17 cellular contexts compared by ENCODE assay signal in genomic region chr13:40385858-40386180, GRCh38.
DNase-seq lines count a peak whose midpoint lies in the region; ATAC-seq and TF ChIP-seq lines count a peak whose summit lies in the region.
"Had no signal": no experiment of that assay in that cellular context is flagged by ENCODE, and none has a peak within 500 bp of the region (broad histone marks: within the 10 kb centered on the region; RNA-seq: fewer than 3 reads in every experiment).

No MANE protein-coding gene starts in this region.

- no peaks in the 10 kb centered on the region for H4K20me1 ChIP-seq in smooth muscle cell (ENCODE audit: low read depth)
- H4K20me1 ChIP-seq: BLaER1 treated with 17β-estradiol and CSF1 and Interleukin-3, amounts not matched to agents 10 nM and 100 nM had no signal

- H3K36me3 Mint-ChIP-seq in activated CD4-positive, alpha-beta T cell treated with anti-CD3 and anti-CD28 coated beads, Interleukin-2, amount 10 ng/mL, durations not matched to agents 7 days and 5 days (ENCODE audit: low read depth), result peaks cover 15% of the 10 kb centered on the region
- peaks cover 7% of the 10 kb centered on the region for H3K36me3 Mint-ChIP-seq in activated CD4-positive, alpha-beta T cell treated with anti-CD3 and anti-CD28 coated beads, Interleukin-2, amount 10 ng/mL, durations not matched to agents 24 days and 14 days (ENCODE audit: low read depth)

- peaks cover 5% of the 10 kb centered on the region for H3K9me3 Mint-ChIP-seq in activated CD4-positive, alpha-beta T cell treated with anti-CD3 and anti-CD28 coated beads, Interleukin-2, amount 10 ng/mL, durations not matched to agents 7 days and 5 days
- peaks cover 14% of the 10 kb centered on the region for H3K9me3 Mint-ChIP-seq in activated CD4-positive, alpha-beta T cell treated with anti-CD3 and anti-CD28 coated beads, Interleukin-2, amount 10 ng/mL, durations not matched to agents 24 days and 14 days

- intact Hi-C loops in activated CD4-positive, alpha-beta T cell treated with anti-CD3 and anti-CD28 coated beads, Interleukin-2, amount 10 ng/mL, durations not matched to agents 24 days and 14 days (cut with micrococcal nuclease), result loop anchor here (5.0 to 10.0 kb wide), 3 partner anchors 44 to 431 kb away; partner anchors contain the start of gene MRPS31

- H2AFZ ChIP-seq in smooth muscle cell (ENCODE audit: low read depth), result peak overlapping the region; percentile 61

- H3K4me3 ChIP-seq in RWPE2 (ENCODE audit: severe bottlenecking) (no peak overlapping the region), smooth muscle cell (no peak overlapping the region)
- H3K4me3 ChIP-seq: BLaER1 treated with 17β-estradiol and CSF1 and Interleukin-3, amounts not matched to agents 10 nM and 100 nM had no signal

- ATAC-seq in RWPE2 (ENCODE audit: low read depth) (no peak; the same call in 2 of the 3 replicates), foreskin keratinocyte (peak; percentile 12), GM21825 (IDR thresholded peaks at IDR 0.05; ENCODE audit: unreplicated experiment) (no peak)
- ATAC-seq: HCT116 had no signal

- peak overlapping the region; percentile 82 for H3K27ac Mint-ChIP-seq in activated CD4-positive, alpha-beta T cell treated with anti-CD3 and anti-CD28 coated beads, Interleukin-2, amount 10 ng/mL, durations not matched to agents 7 days and 5 days
- no peak overlapping the region for H3K27ac Mint-ChIP-seq in activated CD4-positive, alpha-beta T cell treated with anti-CD3 and anti-CD28 coated beads, Interleukin-2, amount 10 ng/mL, durations not matched to agents 24 days and 14 days

- no peaks in the 10 kb centered on the region for H3K36me3 ChIP-seq in RWPE2 (ENCODE audit: low read depth)
- H3K36me3 ChIP-seq in smooth muscle cell (ENCODE audit: low read depth), result no peaks in the 10 kb centered on the region
- H3K36me3 ChIP-seq: BLaER1 treated with 17β-estradiol and CSF1 and Interleukin-3, amounts not matched to agents 10 nM and 100 nM had no signal

- POLR2A ChIA-PET in activated CD4-positive, alpha-beta T cell treated with anti-CD3 and anti-CD28 coated beads, Interleukin-2, amount 10 ng/mL, durations not matched to agents 7 days and 5 days (lab: Charles Lee), result no interaction called here

- H3K4me1 Mint-ChIP-seq in activated CD4-positive, alpha-beta T cell treated with anti-CD3 and anti-CD28 coated beads, Interleukin-2, amount 10 ng/mL, durations not matched to agents 7 days and 5 days, result peaks cover 58% of the 10 kb centered on the region
- peaks cover 34% of the 10 kb centered on the region for H3K4me1 Mint-ChIP-seq in activated CD4-positive, alpha-beta T cell treated with anti-CD3 and anti-CD28 coated beads, Interleukin-2, amount 10 ng/mL, durations not matched to agents 24 days and 14 days

- no peak overlapping the region for H3K4me3 Mint-ChIP-seq in activated CD4-positive, alpha-beta T cell treated with anti-CD3 and anti-CD28 coated beads, Interleukin-2, amount 10 ng/mL, durations not matched to agents 7 days and 5 days
- H3K4me3 Mint-ChIP-seq in activated CD4-positive, alpha-beta T cell treated with anti-CD3 and anti-CD28 coated beads, Interleukin-2, amount 10 ng/mL, durations not matched to agents 24 days and 14 days, result no peak overlapping the region

- H3K27me3 ChIP-seq in RWPE2 (ENCODE audit: insufficient read depth, poor library complexity, severe bottlenecking) (no peaks in the 10 kb centered on the region), foreskin keratinocyte (no peaks in the 10 kb centered on the region), smooth muscle cell (ENCODE audit: low read depth) (no peaks in the 10 kb centered on the region)
- H3K27me3 ChIP-seq: BLaER1 treated with 17β-estradiol and CSF1 and Interleukin-3, amounts not matched to agents 10 nM and 100 nM had no signal

- CTCF ChIA-PET in activated CD4-positive, alpha-beta T cell treated with anti-CD3 and anti-CD28 coated beads, Interleukin-2, amount 10 ng/mL, durations not matched to agents 7 days and 5 days (lab: Charles Lee), result no interaction called here

- H3K27ac ChIP-seq in RWPE2 (ENCODE audit: poor library complexity, severe bottlenecking) (peak overlapping the region; percentile 26), foreskin keratinocyte (peak overlapping the region; percentile 16), smooth muscle cell (ENCODE audit: low read depth) (peak overlapping the region; percentile 27)
- H3K27ac ChIP-seq: BLaER1 treated with 17β-estradiol and CSF1 and Interleukin-3, amounts not matched to agents 10 nM and 100 nM; RWPE1 had no signal

- H3K4me1 ChIP-seq in RWPE2 (ENCODE audit: insufficient read depth, poor library complexity, severe bottlenecking) (peaks cover 17% of the 10 kb centered on the region), foreskin keratinocyte (peaks cover 21% of the 10 kb centered on the region), smooth muscle cell (ENCODE audit: low read depth) (peaks cover 31% of the 10 kb centered on the region)

- H3K9me3 ChIP-seq in RWPE2 (ENCODE audit: severe bottlenecking), result no peaks in the 10 kb centered on the region
- no peaks in the 10 kb centered on the region for H3K9me3 ChIP-seq in smooth muscle cell (replicated peaks; ENCODE audit: low read depth)

- WGBS in smooth muscle cell (ENCODE audit: low lambda C conversion rate), result 83% methylated on average over 4 of the region's 4 CpGs

- no peak for DNase-seq in activated CD4-positive, alpha-beta T cell treated with anti-CD3 and anti-CD28 coated beads, Interleukin-2, amount 10 ng/mL, durations not matched to agents 7 days and 5 days
- no peak for DNase-seq in activated CD4-positive, alpha-beta T cell treated with anti-CD3 and anti-CD28 coated beads, Interleukin-2, amount 10 ng/mL, durations not matched to agents 24 days and 14 days
- DNase-seq in RWPE2 (ENCODE audit: low spot score) (no peak), foreskin keratinocyte (no peak), smooth muscle cell (lab: John Stamatoyannopoulos, UW; ENCODE audit: unreplicated experiment) (no peak), activated T-cell treated with anti-CD3 and anti-CD28 coated beads for 4 hours (no peak), CD1c-positive myeloid dendritic cell (ENCODE audit: extremely low spot score) (no peak)
- DNase-seq: 8988T, DND-41, GDM1, NCI-H1092, NCI-H226, NCI-H526 treated with DMSO at 0.1 percent for 48 hours had no signal

- H3F3A ChIP-seq in smooth muscle cell (ENCODE audit: low read depth), result peaks cover 8% of the 10 kb centered on the region

- H3K4me2 ChIP-seq in smooth muscle cell, result peak overlapping the region; percentile 46

- no peaks in the 10 kb centered on the region for H3K79me2 ChIP-seq in smooth muscle cell (ENCODE audit: low read depth)

- TF ChIP-seq CTCF in RWPE2 (IDR thresholded peaks at IDR 0.05; ENCODE audit: poor library complexity, severe bottlenecking) (no peak), foreskin keratinocyte (conservative IDR thresholded peaks at IDR 0.05) (no peak), smooth muscle cell (IDR thresholded peaks at IDR 0.05; ENCODE audit: borderline replicate concordance, insufficient read depth, poor library complexity, severe bottlenecking) (no peak)

- no peak overlapping the region for H3K9ac ChIP-seq in smooth muscle cell (ENCODE audit: low read depth)
- H3K9ac ChIP-seq: BLaER1 treated with 17β-estradiol and CSF1 and Interleukin-3, amounts not matched to agents 10 nM and 100 nM had no signal

- no peaks in the 10 kb centered on the region for H3K27me3 Mint-ChIP-seq in activated CD4-positive, alpha-beta T cell treated with anti-CD3 and anti-CD28 coated beads, Interleukin-2, amount 10 ng/mL, durations not matched to agents 7 days and 5 days
- no peaks in the 10 kb centered on the region for H3K27me3 Mint-ChIP-seq in activated CD4-positive, alpha-beta T cell treated with anti-CD3 and anti-CD28 coated beads, Interleukin-2, amount 10 ng/mL, durations not matched to agents 24 days and 14 days
